ENCODE assay signal across 27 cellular contexts in genomic region chr2:12678189-12678588, GRCh38.
"Had no signal": no experiment of that assay in that cellular context is flagged by ENCODE, and none has a peak within 500 bp of the region (broad histone marks: within the 10 kb centered on the region; RNA-seq: fewer than 3 reads in every experiment).

No MANE protein-coding gene starts in this region.

- H3K4me1 ChIP-seq: ascending aorta, breast epithelium, colonic mucosa, gastrocnemius medialis had no signal

- DNase-seq: activated CD4-positive, alpha-beta memory T cell treated with anti-CD3 and anti-CD28 coated beads for 36 hours; activated CD4-positive, alpha-beta T cell treated with anti-CD3 and anti-CD28 coated beads for 36 hours; activated CD4-positive, alpha-beta T cell treated with anti-CD3 and anti-CD28 coated beads, Interleukin-2, amount 10 ng/mL, durations not matched to agents 24 days and 14 days; activated CD4-positive, CD25-positive, alpha-beta regulatory T cell; activated CD4-positive, CD25-positive, alpha-beta regulatory T cell treated with anti-CD3 and anti-CD28 coated beads, Interleukin-2, amount 50 U/mL, for 72 hours; activated CD8-positive, alpha-beta memory T cell treated with anti-CD3 and anti-CD28 coated beads, Interleukin-2, amount 10 ng/mL, durations not matched to agents 7 days and 5 days; activated CD8-positive, alpha-beta memory T cell treated with anti-CD3 and anti-CD28 coated beads, Interleukin-2, amount 50 U/mL, for 4 hours; activated CD8-positive, alpha-beta T cell treated with anti-CD3 and anti-CD28 coated beads, Interleukin-2, amount 10 ng/mL, durations not matched to agents 7 days and 5 days; activated effector memory CD4-positive, alpha-beta T cell treated with anti-CD3 and anti-CD28 coated beads, Interleukin-2, amount 50 U/mL, for 16 hours; activated naive CD4-positive, alpha-beta T cell treated with anti-CD3 and anti-CD28 coated beads for 36 hours; activated naive CD8-positive, alpha-beta T cell treated with anti-CD3 and anti-CD28 coated beads for 36 hours; activated naive CD8-positive, alpha-beta T cell treated with anti-CD3 and anti-CD28 coated beads, Interleukin-2, amount 50 U/mL, for 24 hours; activated T-cell treated with anti-CD3 and anti-CD28 coated beads, Interleukin-2, amount 50 U/mL, for 1 hour; activated T-cell treated with anti-CD3 and anti-CD28 coated beads, Interleukin-2, amount 50 U/mL, for 48 hours; central memory CD4-positive, alpha-beta T cell; cerebellar nuclear complex; colonic mucosa; effector CD8-positive, alpha-beta T cell; foreskin keratinocyte; gastrocnemius medialis; glutamatergic neuron; heart left ventricle; T-helper 2 cell had no signal

- H3K27ac ChIP-seq: ascending aorta, breast epithelium, cardiac muscle cell, colonic mucosa, epithelial cell of prostate, foreskin keratinocyte, gastrocnemius medialis, heart left ventricle had no signal

- ATAC-seq: activated CD4-positive, alpha-beta T cell treated with anti-CD3 and anti-CD28 coated beads for 36 hours; activated CD8-positive, alpha-beta memory T cell treated with anti-CD3 and anti-CD28 coated beads, Interleukin-2, amount 10 ng/mL, durations not matched to agents 7 days and 5 days; activated CD8-positive, alpha-beta T cell treated with anti-CD3 and anti-CD28 coated beads, Interleukin-2, amount 10 ng/mL, durations not matched to agents 7 days and 5 days; activated naive CD8-positive, alpha-beta T cell treated with anti-CD3 and anti-CD28 coated beads, Interleukin-2, amount 50 U/mL, for 24 hours; foreskin keratinocyte; gastrocnemius medialis; heart left ventricle had no signal

- H3K27me3 ChIP-seq: ascending aorta, breast epithelium, cardiac muscle cell, colonic mucosa, gastrocnemius medialis, heart left ventricle had no signal

- H3K4me3 ChIP-seq: ascending aorta, breast epithelium, cardiac muscle cell, colonic mucosa, gastrocnemius medialis, heart left ventricle had no signal

- H3K36me3 ChIP-seq: ascending aorta, breast epithelium, cardiac muscle cell, colonic mucosa, gastrocnemius medialis, heart left ventricle had no signal

- H3K9me3 ChIP-seq: ascending aorta, breast epithelium, colonic mucosa, gastrocnemius medialis, heart left ventricle had no signal
